In the genomic region with DNA sequence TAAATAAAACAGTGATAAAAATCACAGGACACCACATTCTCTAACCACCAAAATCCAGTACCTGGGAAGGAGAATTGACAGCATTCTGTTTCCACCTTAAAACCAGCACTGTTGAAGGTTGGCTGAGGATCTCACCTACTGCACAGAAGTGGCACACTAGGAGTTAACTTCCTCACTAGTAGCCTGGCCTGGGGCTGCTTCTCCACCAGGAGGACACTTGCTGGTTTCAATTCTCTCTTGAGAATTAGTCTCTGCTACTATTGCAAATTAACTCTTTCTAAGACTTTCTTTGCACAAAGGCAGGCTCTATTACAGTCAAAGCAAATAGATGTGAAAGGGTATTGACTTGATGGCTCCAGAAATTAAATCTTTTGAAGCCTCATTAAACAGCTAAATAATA, we compare ENCODE assay signal across 14 cellular contexts. TPM values are rescaled to one million over a fixed set of nuclear protein-coding genes. Genes with fewer than 3 reads are reported as not detected.
DNase-seq lines count a peak whose midpoint lies in the region; ATAC-seq, FAIRE-seq and TF ChIP-seq lines count a peak whose summit lies in the region.
"Had no signal": no experiment of that assay in that cellular context is flagged by ENCODE, and none has a peak within 500 bp of the region (broad histone marks: within the 10 kb centered on the region; RNA-seq: fewer than 3 reads in every experiment).

No MANE protein-coding gene starts in this region.

- peak; percentile 48 for ATAC-seq in HG03175 (IDR thresholded peaks at IDR 0.05; ENCODE audit: unreplicated experiment)
- ATAC-seq: right lobe of liver had no signal

- no peaks in the 10 kb centered on the region for H3K27me3 ChIP-seq in kidney epithelial cell (ENCODE audit: control insufficient read depth, insufficient read depth, low read length)
- H3K27me3 ChIP-seq: BLaER1 treated with 17β-estradiol and CSF1 and Interleukin-3, amounts not matched to agents 10 nM and 100 nM; right lobe of liver had no signal

- intact Hi-C loops in activated CD4-positive, alpha-beta memory T cell treated with anti-CD3 and anti-CD28 coated beads for 36 hours (cut with micrococcal nuclease) = no loop called here

- no peak for FAIRE-seq in D721Med (lab: Jason Lieb, UNC)
- FAIRE-seq: kidney had no signal

- H3K4me3 ChIP-seq in kidney epithelial cell (ENCODE audit: low read depth, low read length) = no peak overlapping the region
- H3K4me3 ChIP-seq: BLaER1 treated with 17β-estradiol and CSF1 and Interleukin-3, amounts not matched to agents 10 nM and 100 nM; right lobe of liver had no signal

- POLR2A ChIA-PET in activated CD4-positive, alpha-beta memory T cell treated with anti-CD3 and anti-CD28 coated beads for 36 hours (lab: Charles Lee) = no interaction called here

- DNase-seq in COLO829 (ENCODE audit: low spot score) (peak; percentile 77), kidney epithelial cell (ENCODE audit: low read depth) (no peak), caudate nucleus (lab: John Stamatoyannopoulos, UW) (no peak), D721Med (ENCODE audit: insufficient read length, low spot score) (no peak)
- no peak for DNase-seq in activated CD4-positive, alpha-beta memory T cell treated with anti-CD3 and anti-CD28 coated beads for 36 hours
- no peak for DNase-seq in activated CD8-positive, alpha-beta memory T cell treated with anti-CD3 and anti-CD28 coated beads for 24 hours
- DNase-seq: activated B cell treated with CpG ODN at 0.5 μM for 24 hours; activated naive CD4-positive, alpha-beta T cell treated with anti-CD3 and anti-CD28 coated beads, Interleukin-2, amount 50 U/mL, for 16 hours; kidney; NCI-H774 had no signal

- no peak overlapping the region for H3K27ac Mint-ChIP-seq in activated CD4-positive, alpha-beta memory T cell treated with anti-CD3 and anti-CD28 coated beads for 36 hours
- H3K27ac Mint-ChIP-seq: activated B cell treated with CpG ODN at 0.5 μM for 24 hours had no signal

- no peak overlapping the region for H3K4me3 Mint-ChIP-seq in activated CD4-positive, alpha-beta memory T cell treated with anti-CD3 and anti-CD28 coated beads for 36 hours
- H3K4me3 Mint-ChIP-seq: activated B cell treated with CpG ODN at 0.5 μM for 24 hours had no signal

- H3K36me3 ChIP-seq in kidney epithelial cell (ENCODE audit: control insufficient read depth, insufficient read depth, low read length) = no peaks in the 10 kb centered on the region
- H3K36me3 ChIP-seq: BLaER1 treated with 17β-estradiol and CSF1 and Interleukin-3, amounts not matched to agents 10 nM and 100 nM; right lobe of liver had no signal

- H3K9me3 Mint-ChIP-seq in activated CD4-positive, alpha-beta memory T cell treated with anti-CD3 and anti-CD28 coated beads for 36 hours = no peaks in the 10 kb centered on the region
- H3K9me3 Mint-ChIP-seq: activated B cell treated with CpG ODN at 0.5 μM for 24 hours had no signal

- peak; percentile 60; the same call in 1 of the 2 replicates for TF ChIP-seq CTCF in VCaP (conservative IDR thresholded peaks at IDR 0.05)
- peak; percentile 60 for TF ChIP-seq CTCF in kidney epithelial cell (IDR thresholded peaks at IDR 0.05; ENCODE audit: insufficient read depth, low read length, poor library complexity, severe bottlenecking)
- TF ChIP-seq CTCF in D721Med (IDR thresholded peaks at IDR 0.05; ENCODE audit: insufficient read depth, missing control alignments) = no peak

- CTCF ChIA-PET in activated CD4-positive, alpha-beta memory T cell treated with anti-CD3 and anti-CD28 coated beads for 36 hours (lab: Charles Lee) = no interaction called here

- no peak overlapping the region for H3K27ac ChIP-seq in VCaP
- H3K27ac ChIP-seq in caudate nucleus (ENCODE audit: low read depth, low read length) = no peak overlapping the region
- H3K27ac ChIP-seq: BLaER1 treated with 17β-estradiol and CSF1 and Interleukin-3, amounts not matched to agents 10 nM and 100 nM; right lobe of liver had no signal

- peaks cover 16% of the 10 kb centered on the region for H3K4me1 Mint-ChIP-seq in activated CD4-positive, alpha-beta memory T cell treated with anti-CD3 and anti-CD28 coated beads for 36 hours (ENCODE audit: low read depth)

- no peaks in the 10 kb centered on the region for H3K36me3 Mint-ChIP-seq in activated CD4-positive, alpha-beta memory T cell treated with anti-CD3 and anti-CD28 coated beads for 36 hours

- H3K27me3 Mint-ChIP-seq in activated CD4-positive, alpha-beta memory T cell treated with anti-CD3 and anti-CD28 coated beads for 36 hours = peaks cover 33% of the 10 kb centered on the region

RNA-seq across cellular contexts. Expression of a gene that starts 2.3 kb away (rescaled TPM):
- total RNA-seq in kidney epithelial cell = 4.2 and 5.3 TPM in 2 replicates
- total RNA-seq in activated CD4-positive, alpha-beta memory T cell treated with anti-CD3 and anti-CD28 coated beads for 36 hours = not detected
